Comparison of ENCODE assay signal across 19 cellular contexts in genomic region chr10:14481752-14482151, GRCh38.
A peak's percentile ranks its signal among the peaks of the same experiment; 100 is the strongest.
DNase-seq lines count a peak whose midpoint lies in the region; ATAC-seq and TF ChIP-seq lines count a peak whose summit lies in the region.
"Had no signal": no experiment of that assay in that cellular context is flagged by ENCODE, and none has a peak within 500 bp of the region (broad histone marks: within the 10 kb centered on the region; RNA-seq: fewer than 3 reads in every experiment).

No MANE protein-coding gene starts in this region.

- H3K9ac ChIP-seq in neural progenitor cell = no peak overlapping the region

- H4K20me1 ChIP-seq in neural progenitor cell (ENCODE audit: low read depth) = no peaks in the 10 kb centered on the region

- peaks cover 6% of the 10 kb centered on the region for H3K27me3 Mint-ChIP-seq in neural progenitor cell (ENCODE audit: insufficient read depth, low read depth)

- no peak overlapping the region for H3K4me3 Mint-ChIP-seq in neural progenitor cell
- H3K4me3 Mint-ChIP-seq in stimulated activated effector memory CD8-positive, alpha-beta T cell treated with anti-CD3 and anti-CD28 coated beads, Interleukin-12 subunit alpha, Interleukin-12 subunit beta, amount 100 ng/mL, for 72 hours = no peak overlapping the region
- H3K4me3 Mint-ChIP-seq: activated B cell treated with CpG ODN at 0.5 μM for 24 hours; naive thymus-derived CD4-positive, alpha-beta T cell had no signal

- H3K9me3 ChIP-seq in neural progenitor cell (ENCODE audit: low read depth) = no peaks in the 10 kb centered on the region
- H3K9me3 ChIP-seq: ascending aorta, esophagus squamous epithelium, left lung, Peyer's patch had no signal

- H3K4me2 ChIP-seq in neural progenitor cell = no peak overlapping the region

- H3K27me3 ChIP-seq in neural progenitor cell = no peaks in the 10 kb centered on the region
- H3K27me3 ChIP-seq: ascending aorta, Peyer's patch had no signal

- no peaks in the 10 kb centered on the region for H3K36me3 Mint-ChIP-seq in neural progenitor cell
- no peaks in the 10 kb centered on the region for H3K36me3 Mint-ChIP-seq in stimulated activated effector memory CD8-positive, alpha-beta T cell treated with anti-CD3 and anti-CD28 coated beads, Interleukin-12 subunit alpha, Interleukin-12 subunit beta, amount 100 ng/mL, for 72 hours

- H3K27ac ChIP-seq in cingulate gyrus (ENCODE audit: low read depth, low read length) (peak overlapping the region; percentile 90), neural progenitor cell (no peak overlapping the region)
- H3K27ac ChIP-seq: ascending aorta, left lung had no signal

- H3K9me3 Mint-ChIP-seq in neural progenitor cell = peaks cover 8% of the 10 kb centered on the region
- no peaks in the 10 kb centered on the region for H3K9me3 Mint-ChIP-seq in stimulated activated effector memory CD8-positive, alpha-beta T cell treated with anti-CD3 and anti-CD28 coated beads, Interleukin-12 subunit alpha, Interleukin-12 subunit beta, amount 100 ng/mL, for 72 hours
- H3K9me3 Mint-ChIP-seq: activated B cell treated with CpG ODN at 0.5 μM for 24 hours had no signal

- peaks cover 5% of the 10 kb centered on the region for H3K4me1 ChIP-seq in neural progenitor cell
- H3K4me1 ChIP-seq: ascending aorta, left lung, Peyer's patch had no signal

- no peaks in the 10 kb centered on the region for H3K36me3 ChIP-seq in neural progenitor cell
- H3K36me3 ChIP-seq: ascending aorta, esophagus squamous epithelium, left lung, Peyer's patch had no signal

- no peak for ATAC-seq in HG03175 (IDR thresholded peaks at IDR 0.05; ENCODE audit: unreplicated experiment)
- ATAC-seq in GM18519 (IDR thresholded peaks at IDR 0.05; ENCODE audit: low FRiP score, unreplicated experiment) = no peak
- no peak for ATAC-seq in stimulated activated effector memory CD8-positive, alpha-beta T cell treated with anti-CD3 and anti-CD28 coated beads, Interleukin-12 subunit alpha, Interleukin-12 subunit beta, amount 100 ng/mL, for 72 hours
- ATAC-seq: left lung; naive thymus-derived CD4-positive, alpha-beta T cell had no signal

- peaks cover 12% of the 10 kb centered on the region for H3K4me1 Mint-ChIP-seq in neural progenitor cell
- no peaks in the 10 kb centered on the region for H3K4me1 Mint-ChIP-seq in stimulated activated effector memory CD8-positive, alpha-beta T cell treated with anti-CD3 and anti-CD28 coated beads, Interleukin-12 subunit alpha, Interleukin-12 subunit beta, amount 100 ng/mL, for 72 hours
- H3K4me1 Mint-ChIP-seq: activated B cell treated with CpG ODN at 0.5 μM for 24 hours; naive thymus-derived CD4-positive, alpha-beta T cell had no signal

- no peaks in the 10 kb centered on the region for H3K79me2 ChIP-seq in neural progenitor cell (ENCODE audit: low read depth)

- DNase-seq in EL = peak; percentile 25
- DNase-seq in NCI-H146 treated with DMSO at 0.1 percent for 48 hours (lab: John Stamatoyannopoulos, UW; ENCODE audit: unreplicated experiment) = peak; percentile 77
- DNase-seq in neural progenitor cell (ENCODE audit: low spot score) = peak; percentile 21
- no peak for DNase-seq in DMS79 treated with DMSO at 0.1 percent for 48 hours (lab: John Stamatoyannopoulos, UW)
- DNase-seq in stimulated activated effector memory CD8-positive, alpha-beta T cell treated with anti-CD3 and anti-CD28 coated beads, Interleukin-12 subunit alpha, Interleukin-12 subunit beta, amount 100 ng/mL, for 72 hours (ENCODE audit: low spot score in 2 of 2) = no peak
- DNase-seq: activated B cell treated with CpG ODN at 0.5 μM for 24 hours; activated gamma-delta T cell; DMS 273 treated with DMSO at 0.1 percent for 48 hours; esophagus squamous epithelium; left lung; naive thymus-derived CD4-positive, alpha-beta T cell; NCI-H1930; NCI-H524 treated with DMSO at 0.1 percent for 48 hours; Peyer's patch; T-helper 1 cell had no signal

- no peaks in the 10 kb centered on the region for H3F3A ChIP-seq in neural progenitor cell (ENCODE audit: low read depth)

- no peak overlapping the region for H3K27ac Mint-ChIP-seq in neural progenitor cell
- no peak overlapping the region for H3K27ac Mint-ChIP-seq in stimulated activated effector memory CD8-positive, alpha-beta T cell treated with anti-CD3 and anti-CD28 coated beads, Interleukin-12 subunit alpha, Interleukin-12 subunit beta, amount 100 ng/mL, for 72 hours
- H3K27ac Mint-ChIP-seq: activated B cell treated with CpG ODN at 0.5 μM for 24 hours; naive thymus-derived CD4-positive, alpha-beta T cell had no signal

- H3K4me3 ChIP-seq in neural progenitor cell = no peak overlapping the region
- H3K4me3 ChIP-seq: ascending aorta, esophagus squamous epithelium, left lung, Peyer's patch had no signal

- no peak overlapping the region for H2AFZ ChIP-seq in neural progenitor cell (replicated peaks)

- TF ChIP-seq CTCF in neural progenitor cell (IDR thresholded peaks at IDR 0.05) = no peak

Comparison
In these comparisons a context has a peak if more than half of its experiments do, and no peak if none do; other contexts are left out.
1. DNase-seq: peak in EL (single experiment), NCI-H146 treated with DMSO at 0.1 percent for 48 hours (single experiment) and neural progenitor cell (single experiment); none in DMS79 treated with DMSO at 0.1 percent for 48 hours (single experiment) and stimulated activated effector memory CD8-positive, alpha-beta T cell treated with anti-CD3 and anti-CD28 coated beads, Interleukin-12 subunit alpha, Interleukin-12 subunit beta, amount 100 ng/mL, for 72 hours (0 of 2).